12 cellular contexts compared by ENCODE assay signal in genomic region chr4:118173956-118174355, GRCh38.
DNase-seq lines count a peak whose midpoint lies in the region; FAIRE-seq and TF ChIP-seq lines count a peak whose summit lies in the region.
"Had no signal": no experiment of that assay in that cellular context is flagged by ENCODE, and none has a peak within 500 bp of the region (broad histone marks: within the 10 kb centered on the region; RNA-seq: fewer than 3 reads in every experiment).

No MANE protein-coding gene starts in this region.

- H3K4me3 Mint-ChIP-seq in type B pancreatic cell = no peak overlapping the region
- H3K4me3 Mint-ChIP-seq: activated T-cell treated with anti-CD3 and anti-CD28 coated beads, Interleukin-2, amount 50 U/mL, for 72 hours; natural killer cell treated with Interleukin-12 subunit alpha and Interleukin-12 subunit beta and Interleukin-15 and Interleukin-18, amount 100 ng/mL, for 72 hours had no signal

- no peaks in the 10 kb centered on the region for H3K27me3 Mint-ChIP-seq in type B pancreatic cell
- H3K27me3 Mint-ChIP-seq: natural killer cell treated with Interleukin-12 subunit alpha and Interleukin-12 subunit beta and Interleukin-15 and Interleukin-18, amount 100 ng/mL, for 72 hours had no signal

- peaks cover 4% of the 10 kb centered on the region for H3K4me1 Mint-ChIP-seq in type B pancreatic cell (ENCODE audit: unreplicated experiment)

- H3K4me1 ChIP-seq in adipocyte (ENCODE audit: control insufficient read depth, insufficient read depth, low read length) = no peaks in the 10 kb centered on the region

- H3K9me3 Mint-ChIP-seq in type B pancreatic cell = no peaks in the 10 kb centered on the region
- H3K9me3 Mint-ChIP-seq: activated T-cell treated with anti-CD3 and anti-CD28 coated beads, Interleukin-2, amount 50 U/mL, for 72 hours; natural killer cell treated with Interleukin-12 subunit alpha and Interleukin-12 subunit beta and Interleukin-15 and Interleukin-18, amount 100 ng/mL, for 72 hours had no signal

- H3K27me3 ChIP-seq in adipocyte (replicated peaks; ENCODE audit: control insufficient read depth, insufficient read depth, low read length) = no peaks in the 10 kb centered on the region

- no peaks in the 10 kb centered on the region for H3K36me3 Mint-ChIP-seq in type B pancreatic cell
- H3K36me3 Mint-ChIP-seq: natural killer cell treated with Interleukin-12 subunit alpha and Interleukin-12 subunit beta and Interleukin-15 and Interleukin-18, amount 100 ng/mL, for 72 hours had no signal

- H3K27ac Mint-ChIP-seq in type B pancreatic cell = no peak overlapping the region
- H3K27ac Mint-ChIP-seq: activated T-cell treated with anti-CD3 and anti-CD28 coated beads, Interleukin-2, amount 50 U/mL, for 72 hours; natural killer cell treated with Interleukin-12 subunit alpha and Interleukin-12 subunit beta and Interleukin-15 and Interleukin-18, amount 100 ng/mL, for 72 hours had no signal

- DNase-seq in Ammon's horn (ENCODE audit: low spot score) (peak; percentile 16), HTR-8/SVneo (ENCODE audit: insufficient read length, low spot score) (peak; percentile 5), adipocyte (ENCODE audit: low read depth) (peak; percentile 81), iris pigment epithelial cell (ENCODE audit: low read depth) (peak; percentile 96), NCI-H748 treated with DMSO at 0.1 percent for 48 hours (lab: John Stamatoyannopoulos, UW) (no peak), pons (ENCODE audit: low spot score) (no peak), NCI-H1694 treated with DMSO at 0.1 percent for 48 hours (lab: John Stamatoyannopoulos, UW) (no peak), type B pancreatic cell (ENCODE audit: extremely low spot score, unreplicated experiment) (no peak)
- DNase-seq: activated T-cell treated with anti-CD3 and anti-CD28 coated beads, Interleukin-2, amount 50 U/mL, for 72 hours; effector CD4-positive, alpha-beta T cell; NCI-H1092 treated with DMSO at 0.1 percent for 48 hours had no signal

- H3K9me3 ChIP-seq in adipocyte (ENCODE audit: control insufficient read depth, low read length) = no peaks in the 10 kb centered on the region

- no peaks in the 10 kb centered on the region for H3K36me3 ChIP-seq in adipocyte (ENCODE audit: control insufficient read depth, insufficient read depth, low read length, severe bottlenecking)

- no peak overlapping the region for H3K4me3 ChIP-seq in adipocyte (ENCODE audit: low read length)

- H3K9ac ChIP-seq in adipocyte (ENCODE audit: low read length) = no peak overlapping the region

- TF ChIP-seq CTCF in type B pancreatic cell (conservative IDR thresholded peaks at IDR 0.05) = no peak

- FAIRE-seq in HTR-8/SVneo (lab: Jason Lieb, UNC) = no peak

Comparison
In these comparisons a context has a peak if more than half of its experiments do, and no peak if none do; other contexts are left out.
1. DNase-seq: peak in Ammon's horn (single experiment), HTR-8/SVneo (single experiment), adipocyte (single experiment) and iris pigment epithelial cell (single experiment); none in NCI-H748 treated with DMSO at 0.1 percent for 48 hours (single experiment), pons (single experiment), NCI-H1694 treated with DMSO at 0.1 percent for 48 hours (single experiment) and type B pancreatic cell (single experiment).